ENCODE assay signal across 13 cellular contexts in genomic region chr14:31092160-31092708, GRCh38.
"Had no signal": no experiment of that assay in that cellular context is flagged by ENCODE, and none has a peak within 500 bp of the region (broad histone marks: within the 10 kb centered on the region; RNA-seq: fewer than 3 reads in every experiment).

No MANE protein-coding gene starts in this region.

- H3K9me3 Mint-ChIP-seq: activated T-helper 2 cell treated with anti-CD3 and anti-CD28 coated beads, Interferon-gamma antibody, Interleukin-2, Interleukin-4, amounts not matched to agents 10 μg/mL and 5 μg/mL and 100 μg/mL, durations not matched to agents 14 hours and 24 hours and 36 hours; nephron had no signal

- DNase-seq: activated CD4-positive, alpha-beta T cell treated with anti-CD3 and anti-CD28 coated beads for 1 hour; activated CD4-positive, alpha-beta T cell treated with anti-CD3 and anti-CD28 coated beads, Interleukin-2, amount 50 U/mL, for 4 hours; activated naive CD4-positive, alpha-beta T cell treated with anti-CD3 and anti-CD28 coated beads, Interleukin-2, amount 50 U/mL, for 16 hours; hypothalamus; left ventricle myocardium superior; nucleus accumbens; posterior cingulate gyrus; stimulated activated CD4-positive, alpha-beta T cell treated with anti-CD3 and anti-CD28 coated beads, Interleukin-15, amount 100 ng/mL, for 24 hours; stimulated activated CD4-positive, alpha-beta T cell treated with anti-CD3 and anti-CD28 coated beads, Interleukin-4, amount 100 ng/mL, for 24 hours; stimulated activated naive CD4-positive, alpha-beta T cell treated with Interleukin-2 at 50 U/mL for 16 hours had no signal

- H3K27ac Mint-ChIP-seq: activated T-helper 2 cell treated with anti-CD3 and anti-CD28 coated beads, Interferon-gamma antibody, Interleukin-2, Interleukin-4, amounts not matched to agents 10 μg/mL and 5 μg/mL and 100 μg/mL, durations not matched to agents 14 hours and 24 hours and 36 hours; nephron had no signal

- H3K4me3 ChIP-seq: skin epidermis had no signal

- H3K4me3 Mint-ChIP-seq: nephron had no signal
